24 cellular contexts compared by ENCODE assay signal in the genomic region with DNA sequence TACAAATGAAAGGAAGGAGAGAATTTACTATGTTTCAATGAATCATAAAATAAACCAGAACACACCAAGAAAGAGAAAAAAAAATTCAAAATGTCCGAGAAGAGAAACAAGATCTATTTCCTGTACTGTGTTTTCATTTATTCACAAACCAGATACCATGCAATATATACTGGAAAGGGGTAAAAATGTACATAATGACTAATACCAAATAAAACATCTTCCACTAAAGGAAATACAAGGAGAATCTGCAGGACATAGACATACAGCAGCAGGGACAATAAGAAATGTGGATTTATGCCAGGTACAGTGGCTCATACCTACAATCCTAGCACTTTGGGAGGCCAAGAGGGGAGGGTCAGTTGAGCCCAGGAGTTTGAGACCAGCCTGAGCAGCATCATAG. TPM values are rescaled to one million over a fixed set of nuclear protein-coding genes. Genes with fewer than 3 reads are reported as not detected.
A peak's percentile ranks its signal among the peaks of the same experiment; 100 is the strongest.
DNase-seq lines count a peak whose midpoint lies in the region; ATAC-seq, FAIRE-seq and TF ChIP-seq lines count a peak whose summit lies in the region.
"Had no signal": no experiment of that assay in that cellular context is flagged by ENCODE, and none has a peak within 500 bp of the region (broad histone marks: within the 10 kb centered on the region; RNA-seq: fewer than 3 reads in every experiment).

No MANE protein-coding gene starts in this region.

- POLR2A ChIA-PET in Panc1 (lab: Charles Lee) (no interaction called here), endothelial cell of umbilical vein (lab: Charles Lee) (no interaction called here), GM10248 (lab: Yijun Ruan, JAX) (no interaction called here)

- in situ Hi-C loops in Panc1 (cut with HindIII; ENCODE audit: low pct_unique_long_range_greater_than_20kb, low sequenced_read_pairs) = no loop called here

- H3K4me3 ChIP-seq in ACC112 (ENCODE audit: low read depth, low read length) (no peak overlapping the region), Panc1 (ENCODE audit: low read depth in 2 of 2, low read length in 2 of 2) (no peak overlapping the region), endothelial cell of umbilical vein (replicated peaks in 1 of 3; ENCODE audit: insufficient read depth in 1 of 3, low read depth in 1 of 3, low read length in 3 of 3) (no peak overlapping the region), skeletal muscle satellite cell (ENCODE audit: low read length) (no peak overlapping the region), right lobe of liver (no peak overlapping the region)
- H3K4me3 ChIP-seq: GM23338 had no signal

- TF ChIP-seq CTCF in Panc1 (IDR thresholded peaks at IDR 0.05) (no peak), endothelial cell of umbilical vein (IDR thresholded peaks at IDR 0.05; ENCODE audit: extremely low read depth in 1 of 2, insufficient read depth in 1 of 2, low read depth in 1 of 2, low read length in 2 of 2) (no peak), GM10248 (IDR thresholded peaks at IDR 0.05; ENCODE audit: control extremely low read depth, extremely low read depth, low read depth, missing control alignments) (no peak), right lobe of liver (IDR thresholded peaks at IDR 0.05) (no peak)

- no peaks in the 10 kb centered on the region for H3K9me3 ChIP-seq in Panc1 (ENCODE audit: control insufficient read depth, insufficient read depth, low read depth, low read length)
- H3K9me3 ChIP-seq in endothelial cell of umbilical vein (replicated peaks; ENCODE audit: control insufficient read depth, insufficient read depth, low read length) = no peaks in the 10 kb centered on the region
- no peaks in the 10 kb centered on the region for H3K9me3 ChIP-seq in skeletal muscle satellite cell (replicated peaks; ENCODE audit: low read length)
- no peaks in the 10 kb centered on the region for H3K9me3 ChIP-seq in right lobe of liver
- H3K9me3 ChIP-seq: BE2C had no signal

- H3K27ac ChIP-seq in ACC112 (ENCODE audit: low read depth, low read length) = 0 out of 2 replicates have a peak overlapping the region, but pooled peaks have one; percentile 12
- H3K27ac ChIP-seq in Panc1 (ENCODE audit: low read length) = peak overlapping the region; percentile 4; the same call in 1 of the 2 replicates
- no peak overlapping the region for H3K27ac ChIP-seq in endothelial cell of umbilical vein (ENCODE audit: insufficient read depth, low read depth, low read length)
- no peak overlapping the region for H3K27ac ChIP-seq in right lobe of liver

- no peaks in the 10 kb centered on the region for H3K9me1 ChIP-seq in endothelial cell of umbilical vein (replicated peaks; ENCODE audit: control insufficient read depth, extremely low read depth, insufficient read depth, low read length)

- peak overlapping the region; percentile 36 for H3K4me2 ChIP-seq in endothelial cell of umbilical vein (ENCODE audit: insufficient read depth, low read length)
- peak overlapping the region; percentile 35 for H3K4me2 ChIP-seq in skeletal muscle satellite cell (ENCODE audit: low read length)
- H3K4me2 ChIP-seq: GM23338 had no signal

- BruUV-seq in Panc1 (replicated peaks; lab: Mats Ljungman, UMichigan) (no TSS peak), endothelial cell of umbilical vein (replicated peaks; lab: Mats Ljungman, UMichigan) (no TSS peak)

- H3K36me3 ChIP-seq in ACC112 (ENCODE audit: insufficient read depth, low read length) = no peaks in the 10 kb centered on the region
- H3K36me3 ChIP-seq in Panc1 (ENCODE audit: control insufficient read depth, insufficient read depth, low read length) = no peaks in the 10 kb centered on the region
- H3K36me3 ChIP-seq in endothelial cell of umbilical vein (ENCODE audit: control insufficient read depth in 2 of 2, extremely low read depth in 1 of 2, insufficient read depth in 2 of 2, low read length in 2 of 2) = no peaks in the 10 kb centered on the region
- H3K36me3 ChIP-seq in skeletal muscle satellite cell (ENCODE audit: insufficient read depth, low read length) = no peaks in the 10 kb centered on the region
- H3K36me3 ChIP-seq in right lobe of liver = no peaks in the 10 kb centered on the region
- H3K36me3 ChIP-seq: BE2C had no signal

- DNase-seq in Panc1 (ENCODE audit: low read depth, low spot score) = no peak
- no peak for DNase-seq in endothelial cell of umbilical vein (ENCODE audit: low read depth, low spot score)
- no peak for DNase-seq in GM10248 (ENCODE audit: extremely low spot score)
- no peak for DNase-seq in right lobe of liver
- DNase-seq: 8988T; ACHN; BE2C; C1 segment of cervical spinal cord; CD4-positive, CD25-positive, alpha-beta regulatory T cell; CD8-positive, alpha-beta memory T cell; COR-L47; DMS 273 treated with DMSO at 0.1 percent for 48 hours; DMS79; GDM1; H7; HFFc6 had no signal

- dilution Hi-C loops in endothelial cell of umbilical vein (cut with MboI; ENCODE audit: extremely low pct_ligation_motif_present, low sequenced_read_pairs) = no loop called here

- ATAC-seq in Panc1 (no peak), HG03460 (IDR thresholded peaks at IDR 0.05; ENCODE audit: unreplicated experiment) (no peak), right lobe of liver (no peak)
- ATAC-seq: GM23338, HCT116, HepG2 had no signal

- H3K4me1 ChIP-seq in ACC112 (ENCODE audit: control insufficient read depth, insufficient read depth, low read length, unreplicated experiment) (peaks cover 10% of the 10 kb centered on the region), Panc1 (ENCODE audit: control insufficient read depth, insufficient read depth, low read length) (peaks cover 6% of the 10 kb centered on the region; the same call in 1 of the 2 replicates), endothelial cell of umbilical vein (ENCODE audit: control insufficient read depth, extremely low read depth, insufficient read depth, low read length) (peaks cover 22% of the 10 kb centered on the region), skeletal muscle satellite cell (ENCODE audit: control insufficient read depth, insufficient read depth, low read length) (peaks cover 25% of the 10 kb centered on the region), right lobe of liver (no peaks in the 10 kb centered on the region)
- H3K4me1 ChIP-seq: BE2C had no signal

- H3K9ac ChIP-seq in endothelial cell of umbilical vein (replicated peaks; ENCODE audit: extremely low read depth, insufficient read depth, low read length) (no peak overlapping the region), skeletal muscle satellite cell (ENCODE audit: low read depth, low read length) (no peak overlapping the region)

- H3K79me2 ChIP-seq in ACC112 (ENCODE audit: control insufficient read depth, insufficient read depth, low read length, unreplicated experiment) (no peaks in the 10 kb centered on the region), endothelial cell of umbilical vein (ENCODE audit: control insufficient read depth, insufficient read depth, low read length) (no peaks in the 10 kb centered on the region)

- intact Hi-C loops in Panc1 (cut with micrococcal nuclease; ENCODE audit: unreplicated experiment) = loop anchor here (10.0 kb wide), 1 partner anchor 357 kb away; no protein-coding TSS in a partner anchor
- intact Hi-C loops in endothelial cell of umbilical vein (cut with micrococcal nuclease) = loop anchor here (2.0 to 10.0 kb wide), 4 partner anchors 147 to 660 kb away; no protein-coding TSS in a partner anchor
- intact Hi-C loops in right lobe of liver (cut with DNase I) = no loop called here

- WGBS in right lobe of liver (ENCODE audit: insufficient coverage, low coverage, low lambda C conversion rate, missing lambda C conversion rate) = 53% methylated on average over 1 of the region's 1 CpG

- H3K27me3 ChIP-seq in ACC112 (ENCODE audit: insufficient read depth, low read length) (no peaks in the 10 kb centered on the region), Panc1 (ENCODE audit: control insufficient read depth, insufficient read depth, low read length) (no peaks in the 10 kb centered on the region), endothelial cell of umbilical vein (ENCODE audit: control insufficient read depth in 2 of 2, insufficient read depth in 2 of 2, low read length in 2 of 2) (no peaks in the 10 kb centered on the region), skeletal muscle satellite cell (ENCODE audit: control insufficient read depth, insufficient read depth, low read length) (no peaks in the 10 kb centered on the region), right lobe of liver (no peaks in the 10 kb centered on the region)

- no peaks in the 10 kb centered on the region for H4K20me1 ChIP-seq in endothelial cell of umbilical vein (replicated peaks; ENCODE audit: control insufficient read depth, extremely low read depth, insufficient read depth, low read length)

- peak; percentile 60 for FAIRE-seq in endothelial cell of umbilical vein (lab: Jason Lieb, UNC)
- FAIRE-seq: HepG2 had no signal

- H2AFZ ChIP-seq in ACC112 (ENCODE audit: low read length, unreplicated experiment) = peak overlapping the region; percentile 53
- peak overlapping the region; percentile 7 for H2AFZ ChIP-seq in endothelial cell of umbilical vein (ENCODE audit: low read depth, low read length)
- H2AFZ ChIP-seq: GM23338 had no signal

- CTCF ChIA-PET in Panc1 (lab: Charles Lee) = interaction anchor here (0.6 kb wide), 1 partner anchor 178 kb away, joined by 3 read pairs; no protein-coding TSS in a partner anchor
- CTCF ChIA-PET in endothelial cell of umbilical vein (lab: Charles Lee) = interaction anchor here (0.6 to 2.0 kb wide), 4 partner anchors 10 to 174 kb away, joined by 3 to 6 read pairs (median 3); no protein-coding TSS in a partner anchor
- CTCF ChIA-PET in GM10248 (lab: Yijun Ruan, JAX) = interaction anchor here (0.9 to 1.4 kb wide), 3 partner anchors 10 to 17 kb away, joined by 3 to 4 read pairs (median 3); no protein-coding TSS in a partner anchor

- TF ChIP-seq POLR2A in endothelial cell of umbilical vein (IDR thresholded peaks at IDR 0.05; ENCODE audit: low read depth, low read length) (no peak), right lobe of liver (IDR thresholded peaks at IDR 0.05) (no peak)

TF ChIP-seq in endothelial cell of umbilical vein, 7 proteins besides CTCF, POLR2A, EP300 and RAD21 (continues in another document):
- TF ChIP-seq FOS (IDR thresholded peaks at IDR 0.05; ENCODE audit: borderline replicate concordance, insufficient read depth, low read length) (peak; percentile 31), MYC (IDR thresholded peaks at IDR 0.05; ENCODE audit: low read depth, low read length) (no peak)

RNA-seq across cellular contexts. Expression of a gene that starts 24.3 kb away (rescaled TPM):
- 14.3 TPM for total RNA-seq in Panc1 (2021; ENCODE audit: unreplicated experiment)
- polyA plus RNA-seq in Panc1 (2012; ENCODE audit: insufficient read length) = 6.2 TPM
- total RNA-seq in endothelial cell of umbilical vein = 0.23 and 0.27 TPM in 2 replicates
- 0.05 and 0.07 TPM in 2 replicates for polyA plus RNA-seq in endothelial cell of umbilical vein
- polyA plus RNA-seq in endothelial cell of umbilical vein (2011; cell fraction: cytosol; rRNA removed) = 0.01 and 0.08 TPM in 2 replicates
- 0.07 and 0.09 TPM in 2 replicates for polyA plus RNA-seq in endothelial cell of umbilical vein (2011; cell fraction: nucleus; rRNA removed)
- polyA plus RNA-seq in endothelial cell of umbilical vein (2012) = 0.03 TPM in 1 of 2 replicates, not detected in the other
- not detected in 2 replicates for polyA minus RNA-seq in endothelial cell of umbilical vein
- not detected for polyA minus RNA-seq in endothelial cell of umbilical vein (2011; cell fraction: cytosol; rRNA and poly(A)+ RNA removed)
- polyA minus RNA-seq in endothelial cell of umbilical vein (2011; cell fraction: nucleus; rRNA and poly(A)+ RNA removed) = 0.10 TPM in 1 of 2 replicates, not detected in the other
- under 0.01 TPM in 1 of 2 replicates, not detected in the other for total RNA-seq in skeletal muscle satellite cell (2012; rRNA removed)
- 1 to 10 TPM in 2 of 6 experiments, under 1 TPM in 4; 0.42 to 3.8 (median 0.77) TPM for total RNA-seq in right lobe of liver
- total RNA-seq: CD4-positive, CD25-positive, alpha-beta regulatory T cell; CD8-positive, alpha-beta memory T cell; Daoy; H7; HepG2; HFFc6 had no signal
- polyA plus RNA-seq: CD4-positive, CD25-positive, alpha-beta regulatory T cell; CD8-positive, alpha-beta memory T cell; HepG2; IgD-negative memory B cell had no signal

Comparison
In these comparisons a context has a peak if more than half of its experiments do, and no peak if none do; other contexts are left out.
1. H3K27ac ChIP-seq: peak in ACC112 (single experiment) and Panc1 (single experiment); none in endothelial cell of umbilical vein (single experiment) and right lobe of liver (0 of 3).
2. intact Hi-C loops: an anchor here in Panc1 (10.0 kb wide) and endothelial cell of umbilical vein (2.0 to 10.0 kb wide); none called in right lobe of liver.